ENCODE assay signal across 8 cellular contexts in genomic region chr22:41092847-41093371, GRCh38. TPM values are rescaled to one million over a fixed set of nuclear protein-coding genes. Genes with fewer than 3 reads are reported as not detected.
A peak's percentile ranks its signal among the peaks of the same experiment; 100 is the strongest.
DNase-seq lines count a peak whose midpoint lies in the region; ATAC-seq and TF ChIP-seq lines count a peak whose summit lies in the region.

No MANE protein-coding gene starts in this region.

- H3K4me1 ChIP-seq in NT2/D1 (ENCODE audit: insufficient read depth, insufficient read length) (no peaks in the 10 kb centered on the region), iPS-15b (ENCODE audit: control insufficient read depth, insufficient read depth, low read length) (peaks cover 9% of the 10 kb centered on the region)

- H3K27me3 ChIP-seq in NT2/D1 (ENCODE audit: insufficient read depth, insufficient read length) = no peaks in the 10 kb centered on the region
- H3K27me3 ChIP-seq in iPS-15b (ENCODE audit: control insufficient read depth, insufficient read depth, low read length) = no peaks in the 10 kb centered on the region

- no peaks in the 10 kb centered on the region for H3K36me3 ChIP-seq in NT2/D1 (ENCODE audit: insufficient read depth, insufficient read length, low read length)
- no peaks in the 10 kb centered on the region for H3K36me3 ChIP-seq in iPS-15b (ENCODE audit: control insufficient read depth, insufficient read depth, low read length)

- H3K36me3 Mint-ChIP-seq in CD14-positive monocyte = peaks cover 3 to 19% of the 10 kb centered on the region in 2 donors

- DNase-seq in CD14-positive monocyte (ENCODE audit: low spot score) = no peak
- DNase-seq in NT2/D1 (ENCODE audit: low read depth, low spot score) = no peak
- DNase-seq in astrocyte of the spinal cord (ENCODE audit: low read depth, low spot score) = peak; percentile 27
- DNase-seq in skeletal muscle cell (ENCODE audit: low read depth) = no peak

- H3K4me3 Mint-ChIP-seq in CD14-positive monocyte = peak overlapping the region; percentile 98 to 100

- in situ Hi-C loops in astrocyte of the spinal cord (cut with HindIII; ENCODE audit: low sequenced_read_pairs) = no loop called here

- peaks cover 0 to 4% (median 0%) of the 10 kb centered on the region in 7 donors for H3K9me3 Mint-ChIP-seq in CD14-positive monocyte

- H3K27me3 Mint-ChIP-seq in CD14-positive monocyte (ENCODE audit: low read depth in 3 of 3) = peaks cover 0 to 3% (median 0%) of the 10 kb centered on the region in 3 donors

- TF ChIP-seq CTCF in CD14-positive monocyte (IDR thresholded peaks at IDR 0.05) (no peak), astrocyte of the spinal cord (IDR thresholded peaks at IDR 0.05; ENCODE audit: low read depth, low read length) (no peak)

- peak overlapping the region; percentile 92 for H3K9ac ChIP-seq in NT2/D1 (ENCODE audit: insufficient read length, low read depth)
- peak overlapping the region; percentile 92 for H3K9ac ChIP-seq in iPS-15b (ENCODE audit: low read depth, low read length)

- peaks cover 50% of the 10 kb centered on the region for H3K4me1 Mint-ChIP-seq in CD14-positive monocyte

- intact Hi-C loops in CD14-positive monocyte (cut with micrococcal nuclease) = loop anchor here (5.0 kb wide), 2 partner anchors 71 to 126 kb away; no protein-coding TSS in a partner anchor

- peak overlapping the region; percentile 78 for H3K4me3 ChIP-seq in NT2/D1 (ENCODE audit: insufficient read length, low read depth)
- peak overlapping the region; percentile 67 for H3K4me3 ChIP-seq in astrocyte of the spinal cord (ENCODE audit: low read depth, low read length)
- H3K4me3 ChIP-seq in iPS-15b (ENCODE audit: low read depth, low read length) = peak overlapping the region; percentile 69
- H3K4me3 ChIP-seq in skeletal muscle cell (ENCODE audit: low read depth, low read length) = peak overlapping the region; percentile 84

- ATAC-seq in GM21390 (IDR thresholded peaks at IDR 0.05; ENCODE audit: unreplicated experiment) (peak; percentile 12), GM19467 (IDR thresholded peaks at IDR 0.05; ENCODE audit: unreplicated experiment) (no peak), GM19395 (IDR thresholded peaks at IDR 0.05; ENCODE audit: unreplicated experiment) (no peak)

- peak overlapping the region; percentile 86 to 100 (median 97) for H3K27ac Mint-ChIP-seq in CD14-positive monocyte

- H3K9me3 ChIP-seq in NT2/D1 (ENCODE audit: insufficient read depth, low read length) = no peaks in the 10 kb centered on the region
- no peaks in the 10 kb centered on the region for H3K9me3 ChIP-seq in iPS-15b (ENCODE audit: control insufficient read depth, insufficient read depth, low read length)

RNA-seq across cellular contexts. Expression of gene EP300, which starts 0.5 kb away (rescaled TPM):
- 10 to 100 TPM in 1 of 2 donors, 1 to 10 TPM in 1; 5.7 to 16.8 TPM for polyA plus RNA-seq in CD14-positive monocyte
